27 cellular contexts compared by ENCODE assay signal in genomic region chr6:66675906-66676305, GRCh38.
A peak's percentile ranks its signal among the peaks of the same experiment; 100 is the strongest.
DNase-seq lines count a peak whose midpoint lies in the region; FAIRE-seq and TF ChIP-seq lines count a peak whose summit lies in the region.
"Had no signal": no experiment of that assay in that cellular context is flagged by ENCODE, and none has a peak within 500 bp of the region (broad histone marks: within the 10 kb centered on the region; RNA-seq: fewer than 3 reads in every experiment).

No MANE protein-coding gene starts in this region.

- no peaks in the 10 kb centered on the region for H3K9me3 Mint-ChIP-seq in endodermal cell

- H3K27ac Mint-ChIP-seq in endodermal cell = no peak overlapping the region
- H3K27ac Mint-ChIP-seq: CD14-positive monocyte; CD4-positive, alpha-beta T cell; CD8-positive, alpha-beta memory T cell; GM23338; HFFc6 had no signal

- no TSS peak for BruUV-seq in A673 (replicated peaks; lab: Mats Ljungman, UMichigan)

- CTCF ChIA-PET in A673 (lab: Charles Lee) = no interaction called here

- no peak overlapping the region for H3K27ac ChIP-seq in A673 (ENCODE audit: low read depth, low read length, poor library complexity, severe bottlenecking)
- H3K27ac ChIP-seq in Peyer's patch = no peak overlapping the region
- no peak overlapping the region for H3K27ac ChIP-seq in endodermal cell (ENCODE audit: low read depth, low read length)
- H3K27ac ChIP-seq: 22Rv1; BLaER1 treated with 17β-estradiol and CSF1 and Interleukin-3, amounts not matched to agents 10 nM and 100 nM had no signal

- no peak overlapping the region for H3K4me3 Mint-ChIP-seq in endodermal cell
- H3K4me3 Mint-ChIP-seq: CD14-positive monocyte; CD4-positive, alpha-beta T cell; CD8-positive, alpha-beta memory T cell; GM23338; HFFc6 had no signal

- no peaks in the 10 kb centered on the region for H3K36me3 Mint-ChIP-seq in endodermal cell (ENCODE audit: low read depth)
- H3K36me3 Mint-ChIP-seq: CD14-positive monocyte; CD8-positive, alpha-beta memory T cell had no signal

- no peak overlapping the region for H3K4me3 ChIP-seq in A673 (ENCODE audit: low read depth, low read length, poor library complexity, severe bottlenecking)
- no peak overlapping the region for H3K4me3 ChIP-seq in choroid plexus epithelial cell (ENCODE audit: low read depth, low read length)
- no peak overlapping the region for H3K4me3 ChIP-seq in Peyer's patch
- no peak overlapping the region for H3K4me3 ChIP-seq in endodermal cell (ENCODE audit: low read length)
- H3K4me3 ChIP-seq: BLaER1 treated with 17β-estradiol and CSF1 and Interleukin-3, amounts not matched to agents 10 nM and 100 nM; GM23338; HAP-1 had no signal

- H3K36me3 ChIP-seq in A673 (ENCODE audit: insufficient read depth, low read length, poor library complexity, severe bottlenecking) = no peaks in the 10 kb centered on the region
- no peaks in the 10 kb centered on the region for H3K36me3 ChIP-seq in Peyer's patch
- H3K36me3 ChIP-seq in endodermal cell (ENCODE audit: control insufficient read depth, insufficient read depth, low read length) = no peaks in the 10 kb centered on the region
- H3K36me3 ChIP-seq: BE2C; BLaER1 treated with 17β-estradiol and CSF1 and Interleukin-3, amounts not matched to agents 10 nM and 100 nM; HAP-1 had no signal

- no peak for TF ChIP-seq POLR2A in Peyer's patch (IDR thresholded peaks at IDR 0.05)

- no peaks in the 10 kb centered on the region for H3K4me1 Mint-ChIP-seq in endodermal cell
- H3K4me1 Mint-ChIP-seq: CD14-positive monocyte; CD8-positive, alpha-beta memory T cell; GM23338 had no signal

- POLR2A ChIA-PET in A673 (lab: Charles Lee; ENCODE audit: low non-redundant PET) = no interaction called here

- H3K9me3 ChIP-seq in A673 (ENCODE audit: low read depth, low read length, poor library complexity, severe bottlenecking) (no peaks in the 10 kb centered on the region), Peyer's patch (no peaks in the 10 kb centered on the region), endodermal cell (ENCODE audit: control insufficient read depth, low read length) (no peaks in the 10 kb centered on the region)
- H3K9me3 ChIP-seq: BE2C; BLaER1 treated with 17β-estradiol and CSF1 and Interleukin-3, amounts not matched to agents 10 nM and 100 nM; HAP-1 had no signal

- DNase-seq in A673 (ENCODE audit: low spot score) (peak; percentile 14), RPMI7951 (ENCODE audit: low read depth) (peak; percentile 29), choroid plexus epithelial cell (ENCODE audit: low read depth) (peak; percentile 47), iris pigment epithelial cell (ENCODE audit: low read depth) (peak; percentile 9), Peyer's patch (no peak), endodermal cell (no peak), RCC 7860 (ENCODE audit: low spot score) (no peak), pons (ENCODE audit: low spot score) (no peak)
- DNase-seq: ACHN; AML-193; BE2C; Calu3; CD4-positive, alpha-beta T cell; CD8-positive, alpha-beta memory T cell; COR-L47; DMS53; DMS79 treated with DMSO at 0.1 percent for 48 hours; GF-D8; HFFc6 had no signal

- peaks cover 20% of the 10 kb centered on the region for H3K27me3 Mint-ChIP-seq in endodermal cell (ENCODE audit: insufficient read depth)
- H3K27me3 Mint-ChIP-seq: CD4-positive, alpha-beta T cell; CD8-positive, alpha-beta memory T cell had no signal

- intact Hi-C loops in A673 (cut with micrococcal nuclease; ENCODE audit: unreplicated experiment) = no loop called here

- no peak overlapping the region for H3K9ac ChIP-seq in endodermal cell (ENCODE audit: extremely low read depth, low read length, poor library complexity, severe bottlenecking)
- H3K9ac ChIP-seq: BLaER1 treated with 17β-estradiol and CSF1 and Interleukin-3, amounts not matched to agents 10 nM and 100 nM had no signal

- TF ChIP-seq CTCF in A673 (conservative IDR thresholded peaks at IDR 0.05; ENCODE audit: low read depth, low read length) = no peak
- no peak for TF ChIP-seq CTCF in choroid plexus epithelial cell (conservative IDR thresholded peaks at IDR 0.05; ENCODE audit: low read depth, low read length)
- TF ChIP-seq CTCF in Peyer's patch (IDR thresholded peaks at IDR 0.05) = no peak
- TF ChIP-seq CTCF in endodermal cell (conservative IDR thresholded peaks at IDR 0.05) = no peak

- WGBS in endodermal cell (ENCODE audit: insufficient coverage in 1 of 2, insufficient read length in 1 of 2), 2 experiments = 71 to 90% methylated on average over 1 to 2 of the region's 5 CpGs

- FAIRE-seq in RCC 7860 (lab: Jason Lieb, UNC) = no peak
- FAIRE-seq: GM12891, GM18507, H54 had no signal

- no peaks in the 10 kb centered on the region for H3K27me3 ChIP-seq in A673 (replicated peaks; ENCODE audit: insufficient read depth, low read depth, low read length, poor library complexity)
- no peaks in the 10 kb centered on the region for H3K27me3 ChIP-seq in Peyer's patch
- H3K27me3 ChIP-seq in endodermal cell (ENCODE audit: control insufficient read depth, insufficient read depth, low read length, poor library complexity, severe bottlenecking) = peaks cover 4% of the 10 kb centered on the region
- H3K27me3 ChIP-seq: BE2C; BLaER1 treated with 17β-estradiol and CSF1 and Interleukin-3, amounts not matched to agents 10 nM and 100 nM had no signal

- H3K4me1 ChIP-seq in A673 (ENCODE audit: insufficient read depth, low read length, poor library complexity, severe bottlenecking) (no peaks in the 10 kb centered on the region), Peyer's patch (no peaks in the 10 kb centered on the region), endodermal cell (ENCODE audit: control insufficient read depth, insufficient read depth, low read length) (no peaks in the 10 kb centered on the region)
- H3K4me1 ChIP-seq: BE2C; BLaER1 treated with 17β-estradiol and CSF1 and Interleukin-3, amounts not matched to agents 10 nM and 100 nM had no signal

Comparison
In these comparisons a context has a peak if more than half of its experiments do, and no peak if none do; other contexts are left out.
1. DNase-seq: peak in A673 (single experiment), RPMI7951 (single experiment), choroid plexus epithelial cell (single experiment) and iris pigment epithelial cell (single experiment); none in Peyer's patch (0 of 3), endodermal cell (single experiment), RCC 7860 (single experiment) and pons (single experiment).